11 cellular contexts compared by ENCODE assay signal in the genomic region with DNA sequence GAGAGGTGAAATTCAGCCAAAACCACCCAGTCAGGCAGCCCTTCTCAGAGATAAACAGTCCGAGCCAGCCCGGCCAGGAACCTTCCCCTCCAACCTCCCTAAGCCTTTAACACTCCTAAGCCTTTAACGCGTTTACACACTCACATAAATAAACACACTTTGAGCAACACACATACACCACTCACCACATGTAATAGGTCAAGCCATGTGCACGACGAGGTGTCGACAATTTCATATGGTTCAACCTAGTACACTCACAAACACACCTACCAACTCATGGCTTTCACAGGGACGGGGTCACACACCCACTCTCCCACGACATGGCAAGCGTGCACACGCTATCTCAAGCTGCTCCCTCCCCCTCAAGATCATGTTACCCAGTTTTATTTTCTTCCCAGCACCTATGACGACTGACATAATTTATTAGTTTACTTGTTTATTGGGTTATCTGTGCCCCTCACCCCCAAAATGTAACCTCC. TPM values are rescaled to one million over a fixed set of nuclear protein-coding genes. Genes with fewer than 3 reads are reported as not detected.
DNase-seq lines count a peak whose midpoint lies in the region; ATAC-seq, FAIRE-seq and TF ChIP-seq lines count a peak whose summit lies in the region.
"Had no signal": no experiment of that assay in that cellular context is flagged by ENCODE, and none has a peak within 500 bp of the region (broad histone marks: within the 10 kb centered on the region; RNA-seq: fewer than 3 reads in every experiment).

No MANE protein-coding gene starts in this region.

- peak overlapping the region; percentile 20 for H2AK5ac ChIP-seq in mesendoderm (ENCODE audit: low read length)

- H4K5ac ChIP-seq in mesendoderm (ENCODE audit: low read length): no peak overlapping the region

- H3K4ac ChIP-seq in mesendoderm (ENCODE audit: low read depth, low read length): no peak overlapping the region

- H3K36me3 ChIP-seq in heart left ventricle (peaks cover 0 to 22% (median 0%) of the 10 kb centered on the region in 9 donors), brain microvascular endothelial cell (replicated peaks) (no peaks in the 10 kb centered on the region), mesendoderm (ENCODE audit: control insufficient read depth, insufficient read depth, low read length) (no peaks in the 10 kb centered on the region), upper lobe of left lung (peaks cover 0 to 10% (median 0%) of the 10 kb centered on the region in 4 donors), small intestine (ENCODE audit: control insufficient read depth in 2 of 2, insufficient read depth in 2 of 2, low read length in 2 of 2) (no peaks in the 10 kb centered on the region)

- H2BK15ac ChIP-seq in mesendoderm (replicated peaks; ENCODE audit: low read depth): no peak overlapping the region

- peak overlapping the region; percentile 64 for H3K9ac ChIP-seq in mesendoderm (ENCODE audit: low read length)

- no peaks in the 10 kb centered on the region for H3K79me1 ChIP-seq in mesendoderm (ENCODE audit: low read length)

- no peak overlapping the region for H3K18ac ChIP-seq in mesendoderm (ENCODE audit: low read length)

- H2BK120ac ChIP-seq in mesendoderm (ENCODE audit: low read depth, low read length): no peak overlapping the region

- no peak for FAIRE-seq in small intestine (lab: Jason Lieb, UNC)

- H3K4me1 ChIP-seq in heart left ventricle (peaks cover 5 to 35% (median 20%) of the 10 kb centered on the region in 12 donors), mesendoderm (ENCODE audit: control insufficient read depth, low read depth, low read length) (peaks cover 12% of the 10 kb centered on the region), upper lobe of left lung (peaks cover 17 to 31% (median 25%) of the 10 kb centered on the region in 4 donors), small intestine (ENCODE audit: control insufficient read depth in 2 of 2, insufficient read depth in 1 of 2, low read depth in 1 of 2, low read length in 1 of 2) (peaks cover 0 to 3% of the 10 kb centered on the region in 2 donors)

- no peaks in the 10 kb centered on the region for H3K9me3 ChIP-seq in heart left ventricle
- no peaks in the 10 kb centered on the region for H3K9me3 ChIP-seq in upper lobe of left lung
- H3K9me3 ChIP-seq in small intestine (ENCODE audit: control insufficient read depth, low read depth): no peaks in the 10 kb centered on the region

- 29 to 35% (median 33%) methylated on average over 12 of the region's 12 CpGs for WGBS in heart left ventricle, 4 donors
- WGBS in mesendoderm (ENCODE audit: extremely low coverage, insufficient coverage, low lambda C conversion rate): no CpG with 5 or more reads among the region's 12 CpGs
- WGBS in upper lobe of left lung, 2 donors: 49 to 50% methylated on average over 12 of the region's 12 CpGs
- 45 to 49% (median 48%) methylated on average over 12 of the region's 12 CpGs for WGBS in small intestine, 3 donors

- intact Hi-C loops in heart left ventricle (cut with DNase I): loop anchor here in 3 of 10 donors (2.0 to 10.0 kb wide), 4 partner anchors 15 to 145 kb away; a partner anchor contains a TSS
- intact Hi-C loops in Right ventricle myocardium superior (cut with DNase I): no loop called here

- peak overlapping the region in 10 of 12 donors; percentile 27 to 50 (median 42) for H3K4me3 ChIP-seq in heart left ventricle
- peak overlapping the region; percentile 41 for H3K4me3 ChIP-seq in brain microvascular endothelial cell (ENCODE audit: low read depth, low read length)
- no peak overlapping the region for H3K4me3 ChIP-seq in mesendoderm (ENCODE audit: low read length)
- H3K4me3 ChIP-seq in upper lobe of left lung: peak overlapping the region in 3 of 4 donors; percentile 24 to 43 (median 39)
- H3K4me3 ChIP-seq in small intestine (ENCODE audit: low read depth in 1 of 2, low read length in 2 of 2): no peak overlapping the region

- H3K23ac ChIP-seq in mesendoderm (ENCODE audit: low read length): peak overlapping the region; percentile 54

- in situ Hi-C loops in brain microvascular endothelial cell (cut with HindIII; ENCODE audit: low pct_ligation_motif_present, low sequenced_read_pairs): no loop called here

- H2BK5ac ChIP-seq in mesendoderm (ENCODE audit: low read length): peak overlapping the region; percentile 54

- DNase-seq in heart left ventricle: no peak
- DNase-seq in Right ventricle myocardium superior: no peak
- DNase-seq in brain microvascular endothelial cell: no peak
- DNase-seq in mesendoderm: no peak
- no peak for DNase-seq in upper lobe of left lung
- DNase-seq in small intestine: no peak
- DNase-seq: activated CD4-positive, alpha-beta T cell treated with anti-CD3 and anti-CD28 coated beads for 1 hour; effector memory CD8-positive, alpha-beta T cell had no signal

- no peak for TF ChIP-seq EP300 in upper lobe of left lung (IDR thresholded peaks at IDR 0.05)

- ATAC-seq in heart left ventricle (peak in 2 of 4 donors; percentile 5 to 20), Right ventricle myocardium superior (ENCODE audit: poor library complexity) (no peak), upper lobe of left lung (ENCODE audit: low FRiP score in 2 of 2) (no peak), HG03439 (IDR thresholded peaks at IDR 0.05; ENCODE audit: unreplicated experiment) (no peak), HG02840 (IDR thresholded peaks at IDR 0.05; ENCODE audit: low FRiP score, unreplicated experiment) (no peak)
- ATAC-seq: effector memory CD8-positive, alpha-beta T cell had no signal

- H4K8ac ChIP-seq in mesendoderm (ENCODE audit: low read depth, low read length): no peak overlapping the region

- H3K79me2 ChIP-seq in mesendoderm (ENCODE audit: control insufficient read depth, insufficient read depth, low read length): no peaks in the 10 kb centered on the region

- H3K4me2 ChIP-seq in mesendoderm (ENCODE audit: low read length): peak overlapping the region; percentile 48

- H3K56ac ChIP-seq in mesendoderm (ENCODE audit: low read length): peak overlapping the region; percentile 87

- H3K27me3 ChIP-seq in heart left ventricle: no peaks in the 10 kb centered on the region
- H3K27me3 ChIP-seq in brain microvascular endothelial cell (replicated peaks): no peaks in the 10 kb centered on the region
- H3K27me3 ChIP-seq in mesendoderm (ENCODE audit: insufficient read depth, low read length, poor library complexity): no peaks in the 10 kb centered on the region
- no peaks in the 10 kb centered on the region for H3K27me3 ChIP-seq in upper lobe of left lung
- H3K27me3 ChIP-seq in small intestine (ENCODE audit: control insufficient read depth in 2 of 2, insufficient read depth in 2 of 2, low read length in 2 of 2): no peaks in the 10 kb centered on the region

- TF ChIP-seq POLR2A in heart left ventricle (IDR thresholded peaks at IDR 0.05): no peak
- TF ChIP-seq POLR2A in upper lobe of left lung (IDR thresholded peaks at IDR 0.05): no peak

- TF ChIP-seq CTCF in heart left ventricle (IDR thresholded peaks at IDR 0.05): no peak
- no peak for TF ChIP-seq CTCF in brain microvascular endothelial cell (IDR thresholded peaks at IDR 0.05; ENCODE audit: low read depth, low read length, missing control alignments)
- no peak for TF ChIP-seq CTCF in upper lobe of left lung (IDR thresholded peaks at IDR 0.05)

- peak overlapping the region; percentile 53 to 89 (median 81) for H3K27ac ChIP-seq in heart left ventricle
- no peak overlapping the region for H3K27ac ChIP-seq in brain microvascular endothelial cell
- peak overlapping the region; percentile 28 for H3K27ac ChIP-seq in mesendoderm (ENCODE audit: low read depth, low read length)
- peak overlapping the region; percentile 59 to 78 (median 70) for H3K27ac ChIP-seq in upper lobe of left lung
- peak overlapping the region in 1 of 2 donors; percentile 36 for H3K27ac ChIP-seq in small intestine (ENCODE audit: low read depth in 1 of 2, low read length in 1 of 2)

RNA-seq across cellular contexts. Expression of a gene that starts 15.5 kb away (rescaled TPM):
- 10 to 100 TPM in 1 of 9 donors, 1 to 10 TPM in 8; 2.7 to 12.3 (median 5.4) TPM for total RNA-seq in heart left ventricle
- polyA plus RNA-seq in heart left ventricle: 1 to 10 TPM; 6.6 TPM
- 5.4 TPM for total RNA-seq in Right ventricle myocardium superior
- 11.1 TPM for polyA plus RNA-seq in mesendoderm (2013, experiment 1 of 2)
- polyA plus RNA-seq in mesendoderm (2013, experiment 2 of 2): 10.7 TPM
- total RNA-seq in upper lobe of left lung: 10 to 100 TPM in 5 of 6 donors, 1 to 10 TPM in 1; 7.1 to 72.3 (median 13.9) TPM
- polyA plus RNA-seq in small intestine: 10 to 100 TPM in 1 of 3 donors, 1 to 10 TPM in 1, under 1 TPM in 1; 0.67 to 25.0 (median 2.4) TPM

RNA-seq across cellular contexts. Expression of a gene that starts 30.5 kb away (rescaled TPM):
- total RNA-seq in heart left ventricle (10 to 100 TPM; 36.6 to 81.5 (median 46.4) TPM), Right ventricle myocardium superior (64.8 TPM), upper lobe of left lung (10 to 100 TPM in 5 of 6 donors, 1 to 10 TPM in 1; 7.3 to 62.2 (median 26.8) TPM)
- polyA plus RNA-seq in heart left ventricle (100 to 1,000 TPM in 1 of 2 donors, 10 to 100 TPM in 1; 42.0 to 135 TPM), small intestine (10 to 100 TPM; 58.4 to 84.8 (median 63.1) TPM)
- polyA plus RNA-seq in mesendoderm (2013, experiment 1 of 2): 168 TPM
- 163 TPM for polyA plus RNA-seq in mesendoderm (2013, experiment 2 of 2)

RNA-seq across cellular contexts. Expression of a gene that starts 37.4 kb away (rescaled TPM):
- not detected for total RNA-seq in heart left ventricle
- polyA plus RNA-seq in heart left ventricle: not detected
- total RNA-seq in Right ventricle myocardium superior: not detected
- polyA plus RNA-seq in mesendoderm (2013, experiment 1 of 2): 0.18 TPM
- 0.13 TPM for polyA plus RNA-seq in mesendoderm (2013, experiment 2 of 2)
- not detected for total RNA-seq in upper lobe of left lung
- polyA plus RNA-seq in small intestine: not detected
- total RNA-seq: CD4-positive, alpha-beta T cell had no signal

RNA-seq across cellular contexts. Expression of a gene that starts 39.7 kb away (rescaled TPM):
- total RNA-seq in heart left ventricle (1 to 10 TPM in 5 of 9 donors, under 1 TPM in 4; 0.58 to 2.1 (median 1.1) TPM), Right ventricle myocardium superior (1.9 TPM), upper lobe of left lung (1 to 10 TPM in 5 of 6 donors, not detected in 1; 1.1 to 4.1 (median 2.0) TPM)
- polyA plus RNA-seq in heart left ventricle (1 to 10 TPM; 1.0 to 1.1 TPM), small intestine (under 1 TPM in 1 of 3 donors, not detected in 2; 0.70 TPM)
- polyA plus RNA-seq in mesendoderm (2013, experiment 1 of 2): 4.2 TPM
- 4.5 TPM for polyA plus RNA-seq in mesendoderm (2013, experiment 2 of 2)

Comparison
In these comparisons a context has a peak if more than half of its experiments do, and no peak if none do; other contexts are left out.
1. H3K4me3 ChIP-seq: peak in heart left ventricle (10 of 12), brain microvascular endothelial cell (single experiment) and upper lobe of left lung (3 of 4); none in mesendoderm (single experiment) and small intestine (0 of 2).